Comparison of ENCODE assay signal across 25 cellular contexts in genomic region chr19:18353378-18354005, GRCh38. TPM values are rescaled to one million over a fixed set of nuclear protein-coding genes. Genes with fewer than 3 reads are reported as not detected.
DNase-seq lines count a peak whose midpoint lies in the region; ATAC-seq and TF ChIP-seq lines count a peak whose summit lies in the region.
"Had no signal": no experiment of that assay in that cellular context is flagged by ENCODE, and none has a peak within 500 bp of the region (broad histone marks: within the 10 kb centered on the region; RNA-seq: fewer than 3 reads in every experiment).

No MANE protein-coding gene starts in this region.

- POLR2A ChIA-PET in HEK293 (lab: Yijun Ruan, JAX) = no interaction called here

- H3K9me3 ChIP-seq in HEK293 (ENCODE audit: control insufficient read depth, insufficient read depth, low read depth, low read length) (no peaks in the 10 kb centered on the region), neural progenitor cell (ENCODE audit: low read depth) (no peaks in the 10 kb centered on the region)
- H3K9me3 ChIP-seq: HAP-1 had no signal

- H3K4me3 ChIP-seq in HEK293 (ENCODE audit: low read depth, low read length) (no peak overlapping the region), neural progenitor cell (no peak overlapping the region)
- H3K4me3 ChIP-seq: GM23338, HAP-1, PC-9 had no signal

- DNase-seq in Calu3 = no peak
- peak; percentile 26 for DNase-seq in amniotic epithelial cell (ENCODE audit: low read depth)
- DNase-seq in neural progenitor cell (ENCODE audit: low spot score) = no peak
- no peak for DNase-seq in DMS79 treated with DMSO at 0.1 percent for 48 hours (lab: John Stamatoyannopoulos, UW)
- DNase-seq: CD8-positive, alpha-beta memory T cell; DND-41; KG1; MM.1S; NCI-H2029; NCI-H2227 treated with DMSO at 0.1 percent for 48 hours; NCI-H526 treated with DMSO at 0.1 percent for 48 hours; PC-9; RPMI8226; SHP77; T-cell had no signal

- H3K27ac Mint-ChIP-seq in Calu3 (ENCODE audit: unreplicated experiment) (peak overlapping the region; percentile 60), neural progenitor cell (no peak overlapping the region)
- H3K27ac Mint-ChIP-seq: B cell, GM23338, T-cell had no signal

- H3K36me3 ChIP-seq in HEK293 (ENCODE audit: control insufficient read depth in 2 of 2, insufficient read depth in 1 of 2, low read length in 2 of 2) (peaks cover 0 to 21% of the 10 kb centered on the region in 2 experiments; a peak in 2 of 3 replicates), neural progenitor cell (no peaks in the 10 kb centered on the region)

- ATAC-seq in GM21529 (IDR thresholded peaks at IDR 0.05; ENCODE audit: unreplicated experiment) (no peak), GM21576 (IDR thresholded peaks at IDR 0.05; ENCODE audit: unreplicated experiment) (no peak)
- ATAC-seq: GM23338, T-cell had no signal

- intact Hi-C loops in Calu3 (cut with micrococcal nuclease; ENCODE audit: unreplicated experiment) = no loop called here

- H3K4me3 Mint-ChIP-seq in Calu3 (ENCODE audit: low read depth, unreplicated experiment) = no peak overlapping the region
- H3K4me3 Mint-ChIP-seq in neural progenitor cell = peak overlapping the region; percentile 6
- H3K4me3 Mint-ChIP-seq: B cell, GM23338, T-cell had no signal

- no peaks in the 10 kb centered on the region for H4K20me1 ChIP-seq in neural progenitor cell (ENCODE audit: low read depth)

- no peaks in the 10 kb centered on the region for H3K79me2 ChIP-seq in neural progenitor cell (ENCODE audit: low read depth)

- no peak overlapping the region for H3K9ac ChIP-seq in neural progenitor cell

- H3K27me3 Mint-ChIP-seq in Calu3 (ENCODE audit: unreplicated experiment) (no peaks in the 10 kb centered on the region), neural progenitor cell (ENCODE audit: insufficient read depth, low read depth) (peaks cover 5% of the 10 kb centered on the region)
- H3K27me3 Mint-ChIP-seq: B cell; CD8-positive, alpha-beta memory T cell; T-cell had no signal

- H3F3A ChIP-seq in neural progenitor cell (ENCODE audit: low read depth) = peaks cover 3% of the 10 kb centered on the region

- no peak overlapping the region for H3K4me2 ChIP-seq in neural progenitor cell
- H3K4me2 ChIP-seq: GM23338, PC-9 had no signal

- H3K4me1 ChIP-seq in HEK293 (ENCODE audit: control insufficient read depth, insufficient read depth, low read length) (no peaks in the 10 kb centered on the region), neural progenitor cell (no peaks in the 10 kb centered on the region)
- H3K4me1 ChIP-seq: HAP-1 had no signal

- H3K9me3 Mint-ChIP-seq in Calu3 (ENCODE audit: low read depth, unreplicated experiment) (no peaks in the 10 kb centered on the region), neural progenitor cell (peaks cover 4% of the 10 kb centered on the region)
- H3K9me3 Mint-ChIP-seq: GM23338, T-cell had no signal

- H3K27ac ChIP-seq in HEK293 (ENCODE audit: extremely low read depth, low read depth, low read length) (no peak overlapping the region), neural progenitor cell (no peak overlapping the region)
- H3K27ac ChIP-seq: C4-2B, PC-9 had no signal

- H3K4me1 Mint-ChIP-seq in Calu3 (ENCODE audit: low read depth, unreplicated experiment) (peaks cover 7% of the 10 kb centered on the region), neural progenitor cell (peaks cover under 1% of the 10 kb centered on the region)
- H3K4me1 Mint-ChIP-seq: B cell, GM23338 had no signal

- TF ChIP-seq CTCF in Calu3 (IDR thresholded peaks at IDR 0.05; ENCODE audit: unreplicated experiment) (no peak), HEK293 (tag by site-specific recombination; IDR thresholded peaks at IDR 0.05) (no peak), neural progenitor cell (IDR thresholded peaks at IDR 0.05) (no peak)

- no peak overlapping the region for H2AFZ ChIP-seq in neural progenitor cell (replicated peaks)
- H2AFZ ChIP-seq: GM23338, PC-9 had no signal

- BruUV-seq in Calu3 (replicated peaks; lab: Mats Ljungman, UMichigan) = no TSS peak

- CTCF ChIA-PET in Calu3 (lab: Charles Lee) = no interaction called here
- CTCF ChIA-PET in HEK293 (lab: Yijun Ruan, JAX) = interaction anchor here (0.6 to 1.0 kb wide), 5 partner anchors 23 to 461 kb away, joined by 3 to 5 read pairs (median 3); partner anchors contain the start of gene GDF15

- H3K36me3 Mint-ChIP-seq in Calu3 (ENCODE audit: insufficient read depth, unreplicated experiment) (peaks cover 13% of the 10 kb centered on the region), neural progenitor cell (peaks cover 12% of the 10 kb centered on the region)

- no peaks in the 10 kb centered on the region for H3K27me3 ChIP-seq in neural progenitor cell

TF ChIP-seq in HEK293, 187 proteins besides CTCF, POLR2A, EP300 and RAD21:
- TF ChIP-seq ZBTB26 (tag by site-specific recombination; optimal IDR thresholded peaks at IDR 0.05) (no peak), ZNF146 (tag by site-specific recombination; IDR thresholded peaks at IDR 0.05) (peak; percentile 97)

RNA-seq across cellular contexts. Expression of gene PGPEP1, which starts 13.1 kb away (rescaled TPM):
- total RNA-seq in Calu3 (2022) (27.9 and 42.0 TPM in 2 replicates), neural progenitor cell (ENCODE audit: low replicate concordance) (2.1 and 5.7 TPM in 2 replicates)

RNA-seq across cellular contexts. Expression of gene LSM4, which starts 30.6 kb away (rescaled TPM):
- total RNA-seq in Calu3 (2022) (111 and 115 TPM in 2 replicates), neural progenitor cell (ENCODE audit: low replicate concordance) (440 and 768 TPM in 2 replicates)

RNA-seq across cellular contexts. Expression of gene GDF15, which starts 32.5 kb away (rescaled TPM):
- total RNA-seq in Calu3 (2022) (56.6 and 80.3 TPM in 2 replicates), neural progenitor cell (ENCODE audit: low replicate concordance) (0.19 and 2.5 TPM in 2 replicates)
- total RNA-seq: B cell had no signal

RNA-seq across cellular contexts. Expression of gene LRRC25, which starts 43.9 kb away (rescaled TPM):
- total RNA-seq in Calu3 (2022) (not detected in 2 replicates), neural progenitor cell (ENCODE audit: low replicate concordance) (0.03 TPM in 1 of 2 replicates, not detected in the other)
- total RNA-seq: HT-29, NCI-H460, PC-9, SK-MEL-5 had no signal

Comparison
In these comparisons a context has a peak if more than half of its experiments do, and no peak if none do; other contexts are left out.
1. RNA of gene GDF15, which starts 32.5 kb away (total RNA-seq): 56.6 to 80.3 TPM in Calu3; 0.19 to 2.5 TPM in neural progenitor cell; every median in the first group is over 10 times any median in the second.